Comparison of ENCODE assay signal across 1 cellular context in the genomic region with DNA sequence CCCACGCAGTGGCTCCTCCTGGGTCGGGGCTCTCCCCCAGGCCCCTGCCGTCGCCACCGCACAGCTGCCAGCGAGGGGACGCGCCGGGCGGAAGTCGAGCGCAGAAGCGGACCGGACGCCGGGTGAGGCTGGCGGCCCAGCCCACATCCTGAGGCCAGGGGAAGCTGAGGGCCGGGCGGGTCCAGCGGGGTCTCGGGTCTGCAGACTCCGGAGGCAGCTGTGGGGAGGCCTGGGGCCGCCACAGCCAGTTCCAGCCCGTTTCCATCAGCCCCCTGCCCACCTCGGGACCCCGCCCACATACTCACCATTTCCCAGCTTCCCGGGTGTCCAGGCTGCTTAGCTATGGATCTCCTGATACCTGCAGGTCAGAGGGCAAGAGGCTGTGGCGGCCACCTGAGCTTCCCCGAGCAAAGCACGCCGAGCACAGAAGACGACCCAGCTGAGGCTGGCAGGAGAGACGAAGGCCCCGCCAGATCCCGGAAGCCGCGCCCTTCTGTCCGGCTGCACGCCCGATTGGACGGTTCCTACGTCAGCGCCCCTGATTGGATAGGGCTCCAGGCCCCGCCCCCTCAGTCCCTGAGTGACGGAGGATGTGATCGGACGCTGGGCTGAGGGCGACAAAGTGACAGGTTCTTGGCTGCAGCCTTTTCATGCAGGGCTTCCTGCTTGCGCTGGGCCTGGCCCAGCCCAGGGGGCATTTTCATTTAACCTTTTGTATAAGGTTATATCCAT.
TF ChIP-seq lines count a peak whose summit lies in the region.

No MANE protein-coding gene starts in this region.

TF ChIP-seq in K562, 482 proteins besides CTCF, POLR2A, EP300 and RAD21 (continued from another document and continues in another):
- TF ChIP-seq, protein P1, sequence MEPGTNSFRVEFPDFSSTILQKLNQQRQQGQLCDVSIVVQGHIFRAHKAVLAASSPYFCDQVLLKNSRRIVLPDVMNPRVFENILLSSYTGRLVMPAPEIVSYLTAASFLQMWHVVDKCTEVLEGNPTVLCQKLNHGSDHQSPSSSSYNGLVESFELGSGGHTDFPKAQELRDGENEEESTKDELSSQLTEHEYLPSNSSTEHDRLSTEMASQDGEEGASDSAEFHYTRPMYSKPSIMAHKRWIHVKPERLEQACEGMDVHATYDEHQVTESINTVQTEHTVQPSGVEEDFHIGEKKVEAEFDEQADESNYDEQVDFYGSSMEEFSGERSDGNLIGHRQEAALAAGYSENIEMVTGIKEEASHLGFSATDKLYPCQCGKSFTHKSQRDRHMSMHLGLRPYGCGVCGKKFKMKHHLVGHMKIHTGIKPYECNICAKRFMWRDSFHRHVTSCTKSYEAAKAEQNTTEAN (CRISPR knock-in tag; IDR thresholded peaks at IDR 0.05), result 0 out of 2 replicates have a peak, but pooled peaks have one; percentile 31
- TF ChIP-seq POLR2B (IDR thresholded peaks at IDR 0.05; ENCODE audit: low read depth, partially characterized antibody) (peak; percentile 93), NEUROD1 (IDR thresholded peaks at IDR 0.05; ENCODE audit: borderline replicate concordance, low read depth, low read length, partially characterized antibody) (peak; percentile 53), HDAC8 (tag; IDR thresholded peaks at IDR 0.05) (no peak), ETV5 (CRISPR knock-in tag; IDR thresholded peaks at IDR 0.05; ENCODE audit: low read depth) (peak; percentile 59; the same call in 1 of the 2 replicates), MCM2 (IDR thresholded peaks at IDR 0.05; ENCODE audit: low read depth) (no peak), ZEB2 (IDR thresholded peaks at IDR 0.05) (0 out of 2 replicates have a peak, but pooled peaks have one; percentile 24), CTBP1 (IDR thresholded peaks at IDR 0.05; ENCODE audit: borderline replicate concordance) (peak; percentile 57), KLF6 (CRISPR knock-in tag; IDR thresholded peaks at IDR 0.05; ENCODE audit: borderline replicate concordance) (no peak; the same call in 1 of the 2 replicates), EP400 (IDR thresholded peaks at IDR 0.05) (peak; percentile 74; the same call in 1 of the 2 replicates), HDAC6 (IDR thresholded peaks at IDR 0.05; ENCODE audit: low read depth, low read length) (no peak), CBFB (CRISPR knock-in tag; IDR thresholded peaks at IDR 0.05) (peak; percentile 81), TRIM24 (IDR thresholded peaks at IDR 0.05) (peak in 1 of 2 experiments; percentile 29; a peak in 1 of 4 replicates), BMI1 (IDR thresholded peaks at IDR 0.05; ENCODE audit: low read length) (no peak), CXXC5 (CRISPR knock-in tag; IDR thresholded peaks at IDR 0.05) (peak; percentile 65), ATF7 (IDR thresholded peaks at IDR 0.05) (peak; percentile 89), ETV1 (tag; conservative IDR thresholded peaks at IDR 0.05; ENCODE audit: low read depth) (peak; percentile 67), NFXL1 (CRISPR knock-in tag; IDR thresholded peaks at IDR 0.05) (no peak), PML (IDR thresholded peaks at IDR 0.05; ENCODE audit: low read length) (peak; percentile 87), SP1 (CRISPR knock-in tag; IDR thresholded peaks at IDR 0.05) (peak; percentile 87), RNF2 (IDR thresholded peaks at IDR 0.05) (0 out of 2 replicates have a peak, but pooled peaks have one; percentile 24), FIP1L1 (IDR thresholded peaks at IDR 0.05; ENCODE audit: low read depth, low read length, poor library complexity, severe bottlenecking) (peak; percentile 79), RFX5 (IDR thresholded peaks at IDR 0.05; ENCODE audit: low read depth, low read length) (0 out of 2 replicates have a peak, but pooled peaks have one; percentile 64), PRPF4 (IDR thresholded peaks at IDR 0.05; ENCODE audit: insufficient read depth, low read depth, low read length, poor library complexity, severe bottlenecking) (no peak), NCOA1 (IDR thresholded peaks at IDR 0.05; ENCODE audit: low read depth) (no peak), RBFOX2 (IDR thresholded peaks at IDR 0.05; ENCODE audit: low read depth, low read length) (peak; percentile 96), FOXJ3 (CRISPR knock-in tag; IDR thresholded peaks at IDR 0.05) (0 out of 2 replicates have a peak, but pooled peaks have one; percentile 18), SMAD4 (CRISPR knock-in tag; conservative IDR thresholded peaks at IDR 0.05) (peak; percentile 68; the same call in 1 of the 2 replicates), OTX1 (CRISPR knock-in tag; IDR thresholded peaks at IDR 0.05) (0 out of 2 replicates have a peak, but pooled peaks have one; percentile 77), LCOR (CRISPR knock-in tag; IDR thresholded peaks at IDR 0.05) (no peak), RB1 (IDR thresholded peaks at IDR 0.05; ENCODE audit: low read depth) (peak; percentile 65; the same call in 1 of the 2 replicates), HCFC1 (IDR thresholded peaks at IDR 0.05; ENCODE audit: low read depth, low read length) (peak; percentile 36), SREBF2 (CRISPR knock-in tag; IDR thresholded peaks at IDR 0.05) (no peak)
- TF ChIP-seq, protein P2, sequence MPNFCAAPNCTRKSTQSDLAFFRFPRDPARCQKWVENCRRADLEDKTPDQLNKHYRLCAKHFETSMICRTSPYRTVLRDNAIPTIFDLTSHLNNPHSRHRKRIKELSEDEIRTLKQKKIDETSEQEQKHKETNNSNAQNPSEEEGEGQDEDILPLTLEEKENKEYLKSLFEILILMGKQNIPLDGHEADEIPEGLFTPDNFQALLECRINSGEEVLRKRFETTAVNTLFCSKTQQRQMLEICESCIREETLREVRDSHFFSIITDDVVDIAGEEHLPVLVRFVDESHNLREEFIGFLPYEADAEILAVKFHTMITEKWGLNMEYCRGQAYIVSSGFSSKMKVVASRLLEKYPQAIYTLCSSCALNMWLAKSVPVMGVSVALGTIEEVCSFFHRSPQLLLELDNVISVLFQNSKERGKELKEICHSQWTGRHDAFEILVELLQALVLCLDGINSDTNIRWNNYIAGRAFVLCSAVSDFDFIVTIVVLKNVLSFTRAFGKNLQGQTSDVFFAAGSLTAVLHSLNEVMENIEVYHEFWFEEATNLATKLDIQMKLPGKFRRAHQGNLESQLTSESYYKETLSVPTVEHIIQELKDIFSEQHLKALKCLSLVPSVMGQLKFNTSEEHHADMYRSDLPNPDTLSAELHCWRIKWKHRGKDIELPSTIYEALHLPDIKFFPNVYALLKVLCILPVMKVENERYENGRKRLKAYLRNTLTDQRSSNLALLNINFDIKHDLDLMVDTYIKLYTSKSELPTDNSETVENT (CRISPR knock-in tag; IDR thresholded peaks at IDR 0.05), result peak; percentile 34; the same call in 1 of the 2 replicates
- TF ChIP-seq, protein P3, sequence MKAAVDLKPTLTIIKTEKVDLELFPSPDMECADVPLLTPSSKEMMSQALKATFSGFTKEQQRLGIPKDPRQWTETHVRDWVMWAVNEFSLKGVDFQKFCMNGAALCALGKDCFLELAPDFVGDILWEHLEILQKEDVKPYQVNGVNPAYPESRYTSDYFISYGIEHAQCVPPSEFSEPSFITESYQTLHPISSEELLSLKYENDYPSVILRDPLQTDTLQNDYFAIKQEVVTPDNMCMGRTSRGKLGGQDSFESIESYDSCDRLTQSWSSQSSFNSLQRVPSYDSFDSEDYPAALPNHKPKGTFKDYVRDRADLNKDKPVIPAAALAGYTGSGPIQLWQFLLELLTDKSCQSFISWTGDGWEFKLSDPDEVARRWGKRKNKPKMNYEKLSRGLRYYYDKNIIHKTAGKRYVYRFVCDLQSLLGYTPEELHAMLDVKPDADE (conservative IDR thresholded peaks at IDR 0.05; ENCODE audit: control insufficient read depth, low read depth, low read length), result peak; percentile 73
- TF ChIP-seq, protein P4, sequence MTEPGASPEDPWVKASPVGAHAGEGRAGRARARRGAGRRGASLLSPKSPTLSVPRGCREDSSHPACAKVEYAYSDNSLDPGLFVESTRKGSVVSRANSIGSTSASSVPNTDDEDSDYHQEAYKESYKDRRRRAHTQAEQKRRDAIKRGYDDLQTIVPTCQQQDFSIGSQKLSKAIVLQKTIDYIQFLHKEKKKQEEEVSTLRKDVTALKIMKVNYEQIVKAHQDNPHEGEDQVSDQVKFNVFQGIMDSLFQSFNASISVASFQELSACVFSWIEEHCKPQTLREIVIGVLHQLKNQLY (CRISPR knock-in tag; conservative IDR thresholded peaks at IDR 0.05), result 0 out of 4 replicates have a peak, but pooled peaks of 1 of the 2 experiments have one; percentile 29
- TF ChIP-seq, protein P5, sequence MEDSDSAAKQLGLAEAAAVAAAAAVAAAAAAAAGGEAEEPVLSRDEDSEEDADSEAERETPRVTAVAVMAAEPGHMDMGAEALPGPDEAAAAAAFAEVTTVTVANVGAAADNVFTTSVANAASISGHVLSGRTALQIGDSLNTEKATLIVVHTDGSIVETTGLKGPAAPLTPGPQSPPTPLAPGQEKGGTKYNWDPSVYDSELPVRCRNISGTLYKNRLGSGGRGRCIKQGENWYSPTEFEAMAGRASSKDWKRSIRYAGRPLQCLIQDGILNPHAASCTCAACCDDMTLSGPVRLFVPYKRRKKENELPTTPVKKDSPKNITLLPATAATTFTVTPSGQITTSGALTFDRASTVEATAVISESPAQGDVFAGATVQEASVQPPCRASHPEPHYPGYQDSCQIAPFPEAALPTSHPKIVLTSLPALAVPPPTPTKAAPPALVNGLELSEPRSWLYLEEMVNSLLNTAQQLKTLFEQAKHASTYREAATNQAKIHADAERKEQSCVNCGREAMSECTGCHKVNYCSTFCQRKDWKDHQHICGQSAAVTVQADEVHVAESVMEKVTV (CRISPR knock-in tag; IDR thresholded peaks at IDR 0.05), result no peak
- TF ChIP-seq, protein P6, sequence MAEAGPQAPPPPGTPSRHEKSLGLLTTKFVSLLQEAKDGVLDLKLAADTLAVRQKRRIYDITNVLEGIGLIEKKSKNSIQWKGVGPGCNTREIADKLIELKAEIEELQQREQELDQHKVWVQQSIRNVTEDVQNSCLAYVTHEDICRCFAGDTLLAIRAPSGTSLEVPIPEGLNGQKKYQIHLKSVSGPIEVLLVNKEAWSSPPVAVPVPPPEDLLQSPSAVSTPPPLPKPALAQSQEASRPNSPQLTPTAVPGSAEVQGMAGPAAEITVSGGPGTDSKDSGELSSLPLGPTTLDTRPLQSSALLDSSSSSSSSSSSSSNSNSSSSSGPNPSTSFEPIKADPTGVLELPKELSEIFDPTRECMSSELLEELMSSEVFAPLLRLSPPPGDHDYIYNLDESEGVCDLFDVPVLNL (CRISPR knock-in tag; IDR thresholded peaks at IDR 0.05; ENCODE audit: low read depth), result peak; percentile 39; the same call in 1 of the 2 replicates
- TF ChIP-seq, protein P7, sequence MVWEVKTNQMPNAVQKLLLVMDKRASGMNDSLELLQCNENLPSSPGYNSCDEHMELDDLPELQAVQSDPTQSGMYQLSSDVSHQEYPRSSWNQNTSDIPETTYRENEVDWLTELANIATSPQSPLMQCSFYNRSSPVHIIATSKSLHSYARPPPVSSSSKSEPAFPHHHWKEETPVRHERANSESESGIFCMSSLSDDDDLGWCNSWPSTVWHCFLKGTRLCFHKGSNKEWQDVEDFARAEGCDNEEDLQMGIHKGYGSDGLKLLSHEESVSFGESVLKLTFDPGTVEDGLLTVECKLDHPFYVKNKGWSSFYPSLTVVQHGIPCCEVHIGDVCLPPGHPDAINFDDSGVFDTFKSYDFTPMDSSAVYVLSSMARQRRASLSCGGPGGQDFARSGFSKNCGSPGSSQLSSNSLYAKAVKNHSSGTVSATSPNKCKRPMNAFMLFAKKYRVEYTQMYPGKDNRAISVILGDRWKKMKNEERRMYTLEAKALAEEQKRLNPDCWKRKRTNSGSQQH (CRISPR knock-in tag; IDR thresholded peaks at IDR 0.05), result 0 out of 2 replicates have a peak, but pooled peaks have one; percentile 30
- TF ChIP-seq, protein P8, sequence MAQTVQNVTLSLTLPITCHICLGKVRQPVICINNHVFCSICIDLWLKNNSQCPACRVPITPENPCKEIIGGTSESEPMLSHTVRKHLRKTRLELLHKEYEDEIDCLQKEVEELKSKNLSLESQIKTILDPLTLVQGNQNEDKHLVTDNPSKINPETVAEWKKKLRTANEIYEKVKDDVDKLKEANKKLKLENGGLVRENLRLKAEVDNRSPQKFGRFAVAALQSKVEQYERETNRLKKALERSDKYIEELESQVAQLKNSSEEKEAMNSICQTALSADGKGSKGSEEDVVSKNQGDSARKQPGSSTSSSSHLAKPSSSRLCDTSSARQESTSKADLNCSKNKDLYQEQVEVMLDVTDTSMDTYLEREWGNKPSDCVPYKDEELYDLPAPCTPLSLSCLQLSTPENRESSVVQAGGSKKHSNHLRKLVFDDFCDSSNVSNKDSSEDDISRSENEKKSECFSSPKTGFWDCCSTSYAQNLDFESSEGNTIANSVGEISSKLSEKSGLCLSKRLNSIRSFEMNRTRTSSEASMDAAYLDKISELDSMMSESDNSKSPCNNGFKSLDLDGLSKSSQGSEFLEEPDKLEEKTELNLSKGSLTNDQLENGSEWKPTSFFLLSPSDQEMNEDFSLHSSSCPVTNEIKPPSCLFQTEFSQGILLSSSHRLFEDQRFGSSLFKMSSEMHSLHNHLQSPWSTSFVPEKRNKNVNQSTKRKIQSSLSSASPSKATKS (CRISPR knock-in tag; IDR thresholded peaks at IDR 0.05), result no peak
